ENCODE assay signal across 29 cellular contexts in genomic region chr14:30983858-30984257, GRCh38.
"Had no signal": no experiment of that assay in that cellular context is flagged by ENCODE, and none has a peak within 500 bp of the region (broad histone marks: within the 10 kb centered on the region; RNA-seq: fewer than 3 reads in every experiment).

No MANE protein-coding gene starts in this region.

- H3K9me3 Mint-ChIP-seq: stimulated activated effector memory CD8-positive, alpha-beta T cell treated with anti-CD3 and anti-CD28 coated beads, Interleukin-12 subunit alpha, Interleukin-12 subunit beta, amount 100 ng/mL, for 72 hours; stimulated activated memory B cell treated with anti-CD40 and anti-IgM and Interleukin-4, amounts not matched to agents 10 μg/mL and 1 μg/mL and 100 μg/mL, for 72 hours; stimulated activated naive B cell treated with anti-CD40 and anti-IgM and Interleukin-4, amounts not matched to agents 10 μg/mL and 1 μg/mL and 100 μg/mL, for 72 hours; stimulated activated naive CD8-positive, alpha-beta T cell treated with anti-CD3 and anti-CD28 coated beads, Interleukin-15, amount 100 ng/mL, for 72 hours; stimulated activated naive CD8-positive, alpha-beta T cell treated with anti-CD3 and anti-CD28 coated beads, Interleukin-15, Interleukin-2, amounts not matched to agents 100 ng/mL and 50 ng/mL, for 24 hours; type B pancreatic cell had no signal

- H3K36me3 ChIP-seq: stomach, suprapubic skin, thoracic aorta, thyroid gland, tibial artery, tibial nerve, transverse colon, upper lobe of left lung, upper lobe of right lung, uterus, vagina had no signal

- H3K27me3 ChIP-seq: stomach, suprapubic skin, testis, thyroid gland, tibial artery, tibial nerve, transverse colon, upper lobe of left lung, upper lobe of right lung, uterus, vagina had no signal

- ATAC-seq: stimulated activated effector memory CD8-positive, alpha-beta T cell treated with anti-CD3 and anti-CD28 coated beads, Interleukin-12 subunit alpha, Interleukin-12 subunit beta, amount 100 ng/mL, for 72 hours; stimulated activated memory B cell treated with anti-CD40 and anti-IgM and Interleukin-4, amounts not matched to agents 10 μg/mL and 1 μg/mL and 100 μg/mL, for 72 hours; stimulated activated naive B cell treated with anti-CD40 and anti-IgM and Interleukin-4, amounts not matched to agents 10 μg/mL and 1 μg/mL and 100 μg/mL, for 72 hours; stimulated activated naive CD8-positive, alpha-beta T cell treated with anti-CD3 and anti-CD28 coated beads, Interleukin-15, amount 100 ng/mL, for 72 hours; stimulated activated naive CD8-positive, alpha-beta T cell treated with anti-CD3 and anti-CD28 coated beads, Interleukin-15, Interleukin-2, amounts not matched to agents 100 U/mL and 50 U/mL, for 24 hours; upper lobe of right lung had no signal

- H3K4me3 Mint-ChIP-seq: stimulated activated effector memory CD8-positive, alpha-beta T cell treated with anti-CD3 and anti-CD28 coated beads, Interleukin-12 subunit alpha, Interleukin-12 subunit beta, amount 100 ng/mL, for 72 hours; stimulated activated memory B cell treated with anti-CD40 and anti-IgM and Interleukin-4, amounts not matched to agents 10 μg/mL and 1 μg/mL and 100 μg/mL, for 72 hours; stimulated activated naive B cell treated with anti-CD40 and anti-IgM and Interleukin-4, amounts not matched to agents 10 μg/mL and 1 μg/mL and 100 μg/mL, for 72 hours; stimulated activated naive CD8-positive, alpha-beta T cell treated with anti-CD3 and anti-CD28 coated beads, Interleukin-15, amount 100 ng/mL, for 72 hours; stimulated activated naive CD8-positive, alpha-beta T cell treated with anti-CD3 and anti-CD28 coated beads, Interleukin-15, Interleukin-2, amounts not matched to agents 100 ng/mL and 50 ng/mL, for 24 hours; type B pancreatic cell had no signal

- DNase-seq: stimulated activated CD4-positive, alpha-beta T cell treated with anti-CD3 and anti-CD28 coated beads, Interleukin-2, amount 100 ng/mL, for 48 hours; stimulated activated CD4-positive, alpha-beta T cell treated with anti-CD3 and anti-CD28 coated beads, Interleukin-4, amount 100 ng/mL, for 1 hour; stimulated activated CD4-positive, alpha-beta T cell treated with anti-CD3 and anti-CD28 coated beads, Interleukin-4, amount 100 ng/mL, for 24 hours; stimulated activated CD4-positive, alpha-beta T cell treated with anti-CD3 and anti-CD28 coated beads, Interleukin-4, amount 100 ng/mL, for 4 hours; stimulated activated CD8-positive, alpha-beta memory T cell treated with anti-CD3 and anti-CD28 coated beads, Interleukin-4, amount 100 ng/mL, for 48 hours; stimulated activated naive B cell treated with anti-CD40 and anti-IgM and Interleukin-4, amounts not matched to agents 10 μg/mL and 1 μg/mL and 100 μg/mL, for 72 hours; stimulated activated naive CD4-positive, alpha-beta T cell; stimulated activated naive CD4-positive, alpha-beta T cell treated with Interleukin-2 at 50 U/mL for 16 hours; stimulated activated naive CD8-positive, alpha-beta T cell treated with anti-CD3 and anti-CD28 coated beads, Interleukin-15, amount 100 ng/mL, for 72 hours; stimulated activated naive CD8-positive, alpha-beta T cell treated with anti-CD3 and anti-CD28 coated beads, Interleukin-15, Interleukin-2, amounts not matched to agents 100 U/mL and 50 U/mL, for 24 hours; stomach; substantia nigra; testis; thyroid gland; tibial artery; transverse colon; trophoblast cell; upper lobe of left lung; upper lobe of right lung; uterus had no signal

- H3K36me3 Mint-ChIP-seq: stimulated activated effector memory CD8-positive, alpha-beta T cell treated with anti-CD3 and anti-CD28 coated beads, Interleukin-12 subunit alpha, Interleukin-12 subunit beta, amount 100 ng/mL, for 72 hours had no signal

- H3K9me3 ChIP-seq: stomach, suprapubic skin, testis, thoracic aorta, thyroid gland, tibial artery, tibial nerve, transverse colon, upper lobe of left lung, upper lobe of right lung, uterus, vagina had no signal

- H3K27me3 Mint-ChIP-seq: stimulated activated memory B cell treated with anti-CD40 and anti-IgM and Interleukin-4, amounts not matched to agents 10 μg/mL and 1 μg/mL and 100 μg/mL, for 72 hours; stimulated activated naive B cell treated with anti-CD40 and anti-IgM and Interleukin-4, amounts not matched to agents 10 μg/mL and 1 μg/mL and 100 μg/mL, for 72 hours; stimulated activated naive CD8-positive, alpha-beta T cell treated with anti-CD3 and anti-CD28 coated beads, Interleukin-15, amount 100 ng/mL, for 72 hours; stimulated activated naive CD8-positive, alpha-beta T cell treated with anti-CD3 and anti-CD28 coated beads, Interleukin-15, Interleukin-2, amounts not matched to agents 100 ng/mL and 50 ng/mL, for 24 hours; type B pancreatic cell had no signal

- H3K4me1 ChIP-seq: testis, uterus, vagina had no signal

- H3K27ac Mint-ChIP-seq: stimulated activated effector memory CD8-positive, alpha-beta T cell treated with anti-CD3 and anti-CD28 coated beads, Interleukin-12 subunit alpha, Interleukin-12 subunit beta, amount 100 ng/mL, for 72 hours; stimulated activated memory B cell treated with anti-CD40 and anti-IgM and Interleukin-4, amounts not matched to agents 10 μg/mL and 1 μg/mL and 100 μg/mL, for 72 hours; stimulated activated naive B cell treated with anti-CD40 and anti-IgM and Interleukin-4, amounts not matched to agents 10 μg/mL and 1 μg/mL and 100 μg/mL, for 72 hours; stimulated activated naive CD8-positive, alpha-beta T cell treated with anti-CD3 and anti-CD28 coated beads, Interleukin-15, amount 100 ng/mL, for 72 hours; stimulated activated naive CD8-positive, alpha-beta T cell treated with anti-CD3 and anti-CD28 coated beads, Interleukin-15, Interleukin-2, amounts not matched to agents 100 ng/mL and 50 ng/mL, for 24 hours; type B pancreatic cell had no signal

- H3K4me3 ChIP-seq: stomach, suprapubic skin, testis, thoracic aorta, thyroid gland, tibial artery, tibial nerve, transverse colon, upper lobe of left lung, upper lobe of right lung, uterus, vagina had no signal

- H3K27ac ChIP-seq: stomach, suprapubic skin, testis, thoracic aorta, thyroid gland, tibial artery, tibial nerve, transverse colon, upper lobe of left lung, upper lobe of right lung, uterus, vagina had no signal

- FAIRE-seq: urothelium cell line had no signal
